In genomic region chr10:131277969-131278368, GRCh38 we compare ENCODE assay signal across 16 cellular contexts. TPM values are rescaled to one million over a fixed set of nuclear protein-coding genes. Genes with fewer than 3 reads are reported as not detected.
DNase-seq lines count a peak whose midpoint lies in the region; ATAC-seq and TF ChIP-seq lines count a peak whose summit lies in the region.
"Had no signal": no experiment of that assay in that cellular context is flagged by ENCODE, and none has a peak within 500 bp of the region (broad histone marks: within the 10 kb centered on the region; RNA-seq: fewer than 3 reads in every experiment).

No MANE protein-coding gene starts in this region.

- H3K79me2 ChIP-seq in mesendoderm (ENCODE audit: control insufficient read depth, insufficient read depth, low read length) = no peaks in the 10 kb centered on the region

- no peaks in the 10 kb centered on the region for H3K9me3 Mint-ChIP-seq in natural killer cell
- H3K9me3 Mint-ChIP-seq: CD8-positive, alpha-beta T cell had no signal

- no peak overlapping the region for H4K5ac ChIP-seq in mesendoderm (ENCODE audit: low read length)

- H3K4me3 Mint-ChIP-seq in natural killer cell = no peak overlapping the region
- H3K4me3 Mint-ChIP-seq: CD4-positive, CD25-positive, alpha-beta regulatory T cell; CD8-positive, alpha-beta T cell had no signal

- H3K27ac Mint-ChIP-seq in natural killer cell = no peak overlapping the region
- H3K27ac Mint-ChIP-seq: CD4-positive, CD25-positive, alpha-beta regulatory T cell; CD8-positive, alpha-beta T cell had no signal

- ATAC-seq in natural killer cell = no peak
- ATAC-seq: CD8-positive, alpha-beta T cell had no signal

- no peak overlapping the region for H2BK5ac ChIP-seq in mesendoderm (ENCODE audit: low read length)

- TF ChIP-seq CTCF in GM10248 (IDR thresholded peaks at IDR 0.05; ENCODE audit: control extremely low read depth, extremely low read depth, low read depth, missing control alignments) (no peak), spleen (IDR thresholded peaks at IDR 0.05 in 8 of 11, conservative IDR thresholded peaks at IDR 0.05 in 3 of 11) (no peak), natural killer cell (IDR thresholded peaks at IDR 0.05) (no peak)

- peaks cover 0 to under 1% of the 10 kb centered on the region in 2 donors for H3K27me3 Mint-ChIP-seq in natural killer cell (ENCODE audit: low read depth in 2 of 2)
- H3K27me3 Mint-ChIP-seq: CD4-positive, CD25-positive, alpha-beta regulatory T cell had no signal

- H3K9ac ChIP-seq in BLaER1 = no peak overlapping the region
- H3K9ac ChIP-seq in mesendoderm (ENCODE audit: low read length) = no peak overlapping the region

- H2BK120ac ChIP-seq in mesendoderm (ENCODE audit: low read depth, low read length) = no peak overlapping the region

- POLR2A ChIA-PET in GM10248 (lab: Yijun Ruan, JAX) = no interaction called here

- peaks cover 93% of the 10 kb centered on the region for H3K36me3 ChIP-seq in BLaER1
- H3K36me3 ChIP-seq in mesendoderm (ENCODE audit: control insufficient read depth, insufficient read depth, low read length) = no peaks in the 10 kb centered on the region
- H3K36me3 ChIP-seq in spleen = no peaks in the 10 kb centered on the region

- H3K4me1 ChIP-seq in BLaER1 = peaks cover 37% of the 10 kb centered on the region
- peaks cover 18% of the 10 kb centered on the region for H3K4me1 ChIP-seq in mesendoderm (ENCODE audit: control insufficient read depth, low read depth, low read length)
- H3K4me1 ChIP-seq in spleen = peaks cover 0 to 5% (median 0%) of the 10 kb centered on the region in 6 donors
- H3K4me1 ChIP-seq: Caco-2 had no signal

- peak overlapping the region; percentile 55 for H3K18ac ChIP-seq in mesendoderm (ENCODE audit: low read length)

- no peak overlapping the region for H3K56ac ChIP-seq in mesendoderm (ENCODE audit: low read length)

- H3K9me3 ChIP-seq in BLaER1 = no peaks in the 10 kb centered on the region
- no peaks in the 10 kb centered on the region for H3K9me3 ChIP-seq in spleen
- H3K9me3 ChIP-seq: Caco-2 had no signal

- H3K79me1 ChIP-seq in mesendoderm (ENCODE audit: low read length) = no peaks in the 10 kb centered on the region

- H3K27ac ChIP-seq in BLaER1 = peak overlapping the region; percentile 35; the same call in 1 of the 2 replicates
- H3K27ac ChIP-seq in mesendoderm (ENCODE audit: low read depth, low read length) = no peak overlapping the region
- no peak overlapping the region for H3K27ac ChIP-seq in spleen
- H3K27ac ChIP-seq: C4-2B had no signal

- TF ChIP-seq POLR2A in spleen (IDR thresholded peaks at IDR 0.05) = no peak

- no peak overlapping the region for H2AK5ac ChIP-seq in mesendoderm (ENCODE audit: low read length)

- peaks cover 97% of the 10 kb centered on the region for H4K20me1 ChIP-seq in BLaER1

- peak overlapping the region; percentile 61 for H3K4ac ChIP-seq in mesendoderm (ENCODE audit: low read depth, low read length)

- CTCF ChIA-PET in GM10248 (lab: Yijun Ruan, JAX) = no interaction called here

- H3K4me3 ChIP-seq in BLaER1 (no peak overlapping the region), mesendoderm (ENCODE audit: low read length) (no peak overlapping the region), spleen (no peak overlapping the region)

- intact Hi-C loops in spleen (cut with DNase I; ENCODE audit: low total_unique reads) (no loop called here), natural killer cell (cut with micrococcal nuclease) (no loop called here)

- H3K27me3 ChIP-seq in BLaER1 = no peaks in the 10 kb centered on the region
- no peaks in the 10 kb centered on the region for H3K27me3 ChIP-seq in mesendoderm (ENCODE audit: insufficient read depth, low read length, poor library complexity)
- H3K27me3 ChIP-seq in spleen (replicated peaks in 1 of 7) = peaks cover 0 to 6% (median 0%) of the 10 kb centered on the region in 7 donors

- no peak overlapping the region for H2BK15ac ChIP-seq in mesendoderm (replicated peaks; ENCODE audit: low read depth)

- no peak overlapping the region for H3K23ac ChIP-seq in mesendoderm (ENCODE audit: low read length)

- H3K36me3 Mint-ChIP-seq in natural killer cell = no peaks in the 10 kb centered on the region
- H3K36me3 Mint-ChIP-seq: CD4-positive, CD25-positive, alpha-beta regulatory T cell; CD8-positive, alpha-beta T cell had no signal

- H4K8ac ChIP-seq in mesendoderm (ENCODE audit: low read depth, low read length) = no peak overlapping the region

- H3K4me2 ChIP-seq in BLaER1 = no peak overlapping the region
- H3K4me2 ChIP-seq in mesendoderm (ENCODE audit: low read length) = no peak overlapping the region

- WGBS in mesendoderm (ENCODE audit: extremely low coverage, insufficient coverage, low lambda C conversion rate) = no CpG with 5 or more reads among the region's 12 CpGs
- WGBS in spleen, 5 donors = 81 to 92% (median 86%) methylated on average over 12 of the region's 12 CpGs

- H3K4me1 Mint-ChIP-seq in natural killer cell = no peaks in the 10 kb centered on the region
- H3K4me1 Mint-ChIP-seq: CD4-positive, CD25-positive, alpha-beta regulatory T cell had no signal

- DNase-seq in GM10248 (ENCODE audit: extremely low spot score) (peak; percentile 8), mesendoderm (no peak), spleen (peak; percentile 58), ureter (ENCODE audit: low spot score) (no peak), natural killer cell (no peak)
- DNase-seq: Caco-2; CD4-positive, CD25-positive, alpha-beta regulatory T cell; CD8-positive, alpha-beta T cell; DMS153; DND-41; GOT3; HCEC 1CT had no signal

RNA-seq across cellular contexts. Expression of gene TCERG1L, which starts 33.6 kb away (rescaled TPM):
- 8.9 TPM for polyA plus RNA-seq in mesendoderm (2013, experiment 1 of 2)
- 8.5 TPM for polyA plus RNA-seq in mesendoderm (2013, experiment 2 of 2)
- total RNA-seq in spleen = 1 to 10 TPM in 1 of 7 donors, under 1 TPM in 4, not detected in 2; 0.17 to 1.2 (median 0.38) TPM
- under 1 TPM in 2 of 3 donors, not detected in 1; 0.03 to 0.11 TPM for polyA plus RNA-seq in spleen
- total RNA-seq in ureter = 0.91 TPM
- total RNA-seq in natural killer cell = under 1 TPM in 1 of 3 donors, not detected in 2; 0.48 TPM
- total RNA-seq: A172; Caco-2; CD4-positive, CD25-positive, alpha-beta regulatory T cell had no signal
- polyA plus RNA-seq: BJ; CD4-positive, CD25-positive, alpha-beta regulatory T cell had no signal

Comparison
In these comparisons a context has a peak if more than half of its experiments do, and no peak if none do; other contexts are left out.
1. DNase-seq: peak in GM10248 (single experiment) and spleen (single experiment); none in mesendoderm (single experiment), ureter (single experiment) and natural killer cell (single experiment).